In the genomic region with DNA sequence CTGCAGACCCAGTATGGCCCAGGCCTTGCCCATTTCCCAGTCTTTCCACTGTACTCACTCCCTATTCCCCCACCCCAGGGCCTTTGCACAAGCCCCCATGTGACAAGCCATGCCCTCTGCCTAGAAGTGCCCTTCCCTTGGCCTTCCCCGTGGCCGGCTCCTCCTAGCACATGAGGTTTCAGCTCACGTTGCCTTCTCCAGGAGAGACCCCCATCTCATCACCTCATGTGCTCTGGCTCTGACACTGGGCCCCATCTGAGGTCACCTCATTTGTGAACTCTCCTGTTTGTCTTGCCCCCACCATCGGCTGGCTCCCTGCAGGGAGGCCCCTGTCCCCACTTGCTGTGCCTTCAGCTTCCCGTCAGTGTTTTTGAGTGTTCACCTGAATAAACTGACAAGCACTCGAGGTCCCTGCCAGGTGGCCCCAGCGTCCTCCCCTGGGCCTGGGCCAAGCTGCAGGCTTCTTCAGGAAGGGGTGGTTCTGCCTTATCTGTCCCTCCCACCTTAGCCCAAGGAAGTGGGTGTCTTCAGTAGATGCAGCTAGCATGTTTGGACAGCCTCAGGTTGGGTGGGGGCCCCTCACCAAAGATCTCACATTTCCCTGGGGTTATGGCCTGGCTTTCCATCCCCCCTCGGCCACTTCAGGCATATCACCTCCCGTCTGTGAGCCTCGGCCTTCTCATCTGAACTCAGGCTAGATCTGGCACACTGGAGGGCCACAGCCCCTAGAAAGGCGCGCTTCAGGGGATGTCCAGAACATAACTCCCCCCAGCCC, we compare ENCODE assay signal across 2 cellular contexts.
TF ChIP-seq lines count a peak whose summit lies in the region.

No MANE protein-coding gene starts in this region.

TF ChIP-seq in HEK293, 187 proteins besides CTCF, POLR2A, EP300 and RAD21 (continues in another document):
- TF ChIP-seq ZNF629 (tag by site-specific recombination; IDR thresholded peaks at IDR 0.05) (no peak), ZNF223 (tag by site-specific recombination; IDR thresholded peaks at IDR 0.05) (no peak), ZFP37 (tag by site-specific recombination; IDR thresholded peaks at IDR 0.05) (no peak), ZNF624 (tag by site-specific recombination; IDR thresholded peaks at IDR 0.05) (no peak), ZNF274 (IDR thresholded peaks at IDR 0.05; ENCODE audit: low read length) (no peak), ZNF274 (tag by site-specific recombination; IDR thresholded peaks at IDR 0.05; ENCODE audit: borderline replicate concordance) (no peak), SP3 (tag by site-specific recombination; IDR thresholded peaks at IDR 0.05) (no peak), ZNF202 (tag by site-specific recombination; IDR thresholded peaks at IDR 0.05; ENCODE audit: borderline replicate concordance) (no peak), ZNF157 (tag by site-specific recombination; IDR thresholded peaks at IDR 0.05) (no peak), ZNF529 (tag by site-specific recombination; IDR thresholded peaks at IDR 0.05; ENCODE audit: insufficient replicate concordance) (no peak), ZNF433 (tag by site-specific recombination; IDR thresholded peaks at IDR 0.05; ENCODE audit: low read depth) (no peak), GLIS1 (tag by site-specific recombination; IDR thresholded peaks at IDR 0.05) (peak; percentile 78), ZBTB17 (tag by site-specific recombination; IDR thresholded peaks at IDR 0.05) (no peak), ZNF112 (tag by site-specific recombination; IDR thresholded peaks at IDR 0.05) (no peak), ZIC2 (tag by site-specific recombination; IDR thresholded peaks at IDR 0.05) (peak; percentile 37; the same call in 1 of the 2 replicates), IKZF3 (tag by site-specific recombination; IDR thresholded peaks at IDR 0.05) (no peak), GLI2 (tag by site-specific recombination; IDR thresholded peaks at IDR 0.05; ENCODE audit: borderline replicate concordance, low read depth) (no peak), ZNF664 (tag by site-specific recombination; IDR thresholded peaks at IDR 0.05) (no peak), ZNF785 (tag by site-specific recombination; IDR thresholded peaks at IDR 0.05) (no peak), ZFP41 (tag by site-specific recombination; IDR thresholded peaks at IDR 0.05; ENCODE audit: borderline replicate concordance) (no peak)
- TF ChIP-seq, protein P1, sequence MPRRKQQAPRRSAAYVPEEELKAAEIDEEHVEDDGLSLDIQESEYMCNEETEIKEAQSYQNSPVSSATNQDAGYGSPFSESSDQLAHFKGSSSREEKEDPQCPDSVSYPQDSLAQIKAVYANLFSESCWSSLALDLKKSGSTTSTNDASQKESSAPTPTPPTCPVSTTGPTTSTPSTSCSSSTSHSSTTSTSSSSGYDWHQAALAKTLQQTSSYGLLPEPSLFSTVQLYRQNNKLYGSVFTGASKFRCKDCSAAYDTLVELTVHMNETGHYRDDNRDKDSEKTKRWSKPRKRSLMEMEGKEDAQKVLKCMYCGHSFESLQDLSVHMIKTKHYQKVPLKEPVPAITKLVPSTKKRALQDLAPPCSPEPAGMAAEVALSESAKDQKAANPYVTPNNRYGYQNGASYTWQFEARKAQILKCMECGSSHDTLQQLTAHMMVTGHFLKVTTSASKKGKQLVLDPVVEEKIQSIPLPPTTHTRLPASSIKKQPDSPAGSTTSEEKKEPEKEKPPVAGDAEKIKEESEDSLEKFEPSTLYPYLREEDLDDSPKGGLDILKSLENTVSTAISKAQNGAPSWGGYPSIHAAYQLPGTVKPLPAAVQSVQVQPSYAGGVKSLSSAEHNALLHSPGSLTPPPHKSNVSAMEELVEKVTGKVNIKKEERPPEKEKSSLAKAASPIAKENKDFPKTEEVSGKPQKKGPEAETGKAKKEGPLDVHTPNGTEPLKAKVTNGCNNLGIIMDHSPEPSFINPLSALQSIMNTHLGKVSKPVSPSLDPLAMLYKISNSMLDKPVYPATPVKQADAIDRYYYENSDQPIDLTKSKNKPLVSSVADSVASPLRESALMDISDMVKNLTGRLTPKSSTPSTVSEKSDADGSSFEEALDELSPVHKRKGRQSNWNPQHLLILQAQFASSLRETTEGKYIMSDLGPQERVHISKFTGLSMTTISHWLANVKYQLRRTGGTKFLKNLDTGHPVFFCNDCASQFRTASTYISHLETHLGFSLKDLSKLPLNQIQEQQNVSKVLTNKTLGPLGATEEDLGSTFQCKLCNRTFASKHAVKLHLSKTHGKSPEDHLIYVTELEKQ (tag by site-specific recombination; IDR thresholded peaks at IDR 0.05; ENCODE audit: borderline replicate concordance): no peak
- TF ChIP-seq, protein P2, sequence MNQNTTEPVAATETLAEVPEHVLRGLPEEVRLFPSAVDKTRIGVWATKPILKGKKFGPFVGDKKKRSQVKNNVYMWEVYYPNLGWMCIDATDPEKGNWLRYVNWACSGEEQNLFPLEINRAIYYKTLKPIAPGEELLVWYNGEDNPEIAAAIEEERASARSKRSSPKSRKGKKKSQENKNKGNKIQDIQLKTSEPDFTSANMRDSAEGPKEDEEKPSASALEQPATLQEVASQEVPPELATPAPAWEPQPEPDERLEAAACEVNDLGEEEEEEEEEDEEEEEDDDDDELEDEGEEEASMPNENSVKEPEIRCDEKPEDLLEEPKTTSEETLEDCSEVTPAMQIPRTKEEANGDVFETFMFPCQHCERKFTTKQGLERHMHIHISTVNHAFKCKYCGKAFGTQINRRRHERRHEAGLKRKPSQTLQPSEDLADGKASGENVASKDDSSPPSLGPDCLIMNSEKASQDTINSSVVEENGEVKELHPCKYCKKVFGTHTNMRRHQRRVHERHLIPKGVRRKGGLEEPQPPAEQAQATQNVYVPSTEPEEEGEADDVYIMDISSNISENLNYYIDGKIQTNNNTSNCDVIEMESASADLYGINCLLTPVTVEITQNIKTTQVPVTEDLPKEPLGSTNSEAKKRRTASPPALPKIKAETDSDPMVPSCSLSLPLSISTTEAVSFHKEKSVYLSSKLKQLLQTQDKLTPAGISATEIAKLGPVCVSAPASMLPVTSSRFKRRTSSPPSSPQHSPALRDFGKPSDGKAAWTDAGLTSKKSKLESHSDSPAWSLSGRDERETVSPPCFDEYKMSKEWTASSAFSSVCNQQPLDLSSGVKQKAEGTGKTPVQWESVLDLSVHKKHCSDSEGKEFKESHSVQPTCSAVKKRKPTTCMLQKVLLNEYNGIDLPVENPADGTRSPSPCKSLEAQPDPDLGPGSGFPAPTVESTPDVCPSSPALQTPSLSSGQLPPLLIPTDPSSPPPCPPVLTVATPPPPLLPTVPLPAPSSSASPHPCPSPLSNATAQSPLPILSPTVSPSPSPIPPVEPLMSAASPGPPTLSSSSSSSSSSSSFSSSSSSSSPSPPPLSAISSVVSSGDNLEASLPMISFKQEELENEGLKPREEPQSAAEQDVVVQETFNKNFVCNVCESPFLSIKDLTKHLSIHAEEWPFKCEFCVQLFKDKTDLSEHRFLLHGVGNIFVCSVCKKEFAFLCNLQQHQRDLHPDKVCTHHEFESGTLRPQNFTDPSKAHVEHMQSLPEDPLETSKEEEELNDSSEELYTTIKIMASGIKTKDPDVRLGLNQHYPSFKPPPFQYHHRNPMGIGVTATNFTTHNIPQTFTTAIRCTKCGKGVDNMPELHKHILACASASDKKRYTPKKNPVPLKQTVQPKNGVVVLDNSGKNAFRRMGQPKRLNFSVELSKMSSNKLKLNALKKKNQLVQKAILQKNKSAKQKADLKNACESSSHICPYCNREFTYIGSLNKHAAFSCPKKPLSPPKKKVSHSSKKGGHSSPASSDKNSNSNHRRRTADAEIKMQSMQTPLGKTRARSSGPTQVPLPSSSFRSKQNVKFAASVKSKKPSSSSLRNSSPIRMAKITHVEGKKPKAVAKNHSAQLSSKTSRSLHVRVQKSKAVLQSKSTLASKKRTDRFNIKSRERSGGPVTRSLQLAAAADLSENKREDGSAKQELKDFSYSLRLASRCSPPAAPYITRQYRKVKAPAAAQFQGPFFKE (tag by site-specific recombination; IDR thresholded peaks at IDR 0.05; ENCODE audit: borderline replicate concordance): no peak

TF ChIP-seq in liver, 16 proteins besides CTCF, POLR2A, EP300 and RAD21:
- no peak for TF ChIP-seq HNF4G (IDR thresholded peaks at IDR 0.05)
- TF ChIP-seq YY1 (IDR thresholded peaks at IDR 0.05): no peak
- TF ChIP-seq FOXA2 (IDR thresholded peaks at IDR 0.05): no peak
- no peak for TF ChIP-seq SP1 (IDR thresholded peaks at IDR 0.05)
- TF ChIP-seq RXRA (IDR thresholded peaks at IDR 0.05): no peak
- TF ChIP-seq JUND (IDR thresholded peaks at IDR 0.05): no peak
